6 cellular contexts compared by ENCODE assay signal in the genomic region with DNA sequence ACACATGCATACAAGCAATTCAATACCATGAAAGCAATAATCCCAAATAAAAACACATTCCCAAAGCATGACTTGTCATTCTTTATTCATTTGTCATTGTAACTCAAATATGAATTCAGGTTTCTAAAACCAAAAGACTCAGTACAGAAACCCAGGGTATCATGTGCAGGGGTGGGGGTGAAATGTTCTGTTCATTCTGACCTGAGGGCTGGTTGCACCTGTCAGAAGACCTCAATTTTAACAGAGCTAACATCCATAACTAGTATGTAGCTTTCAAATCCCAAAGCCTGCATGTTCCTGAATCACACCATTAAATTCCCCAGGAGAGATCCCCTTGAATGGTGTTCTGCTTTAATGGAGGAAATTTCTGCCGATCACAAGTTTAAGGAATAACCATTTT.
"Had no signal": no experiment of that assay in that cellular context is flagged by ENCODE, and none has a peak within 500 bp of the region (broad histone marks: within the 10 kb centered on the region; RNA-seq: fewer than 3 reads in every experiment).

No MANE protein-coding gene starts in this region.

- H3K27ac ChIP-seq: GM23248 had no signal

- H3K36me3 ChIP-seq: HAP-1 had no signal

- ATAC-seq: K562 had no signal

- H3K9me3 ChIP-seq: HAP-1 had no signal

- H3K4me3 ChIP-seq: GM23248, HAP-1, K562 had no signal

- DNase-seq: GM23248, GOT3, H7, IMR-90 had no signal

- H3K4me1 ChIP-seq: HAP-1 had no signal
